In the genomic region with DNA sequence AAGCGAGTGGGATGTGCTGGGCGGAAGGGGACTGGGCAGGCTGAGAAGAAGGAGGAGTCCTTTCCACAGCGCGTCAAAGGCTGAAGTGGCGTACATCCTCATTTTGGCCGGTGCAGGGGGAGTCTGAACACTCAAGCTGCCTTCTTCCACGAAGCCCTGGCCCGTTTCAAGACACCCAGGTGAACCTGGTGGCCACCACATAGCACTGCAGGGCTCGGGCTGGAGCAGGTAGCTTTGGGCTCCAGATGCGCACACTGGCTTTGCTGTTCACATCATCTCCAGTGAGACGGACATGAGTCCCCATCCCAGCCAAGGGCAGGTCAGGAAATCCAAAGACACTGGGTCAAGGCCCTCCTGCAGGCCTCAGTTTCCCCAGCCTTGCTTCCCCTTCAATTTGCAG, we compare ENCODE assay signal across 28 cellular contexts. TPM values are rescaled to one million over a fixed set of nuclear protein-coding genes. Genes with fewer than 3 reads are reported as not detected.
DNase-seq lines count a peak whose midpoint lies in the region; ATAC-seq, FAIRE-seq and TF ChIP-seq lines count a peak whose summit lies in the region.
"Had no signal": no experiment of that assay in that cellular context is flagged by ENCODE, and none has a peak within 500 bp of the region (broad histone marks: within the 10 kb centered on the region; RNA-seq: fewer than 3 reads in every experiment).

No MANE protein-coding gene starts in this region.

- H3K4ac ChIP-seq in trophoblast cell (ENCODE audit: low read depth, low read length): no peak overlapping the region

- no peak overlapping the region for H3K14ac ChIP-seq in trophoblast cell (ENCODE audit: low read length)

- in situ Hi-C loops in GM12878 (cut with MboI): no loop called here

- no peak for TF ChIP-seq EP300 in GM12878 (IDR thresholded peaks at IDR 0.05; ENCODE audit: borderline replicate concordance in 1 of 2, control insufficient read depth in 1 of 2, low read depth in 2 of 2, low read length in 2 of 2)

- no peaks in the 10 kb centered on the region for H3K9me2 ChIP-seq in HCT116 (ENCODE audit: insufficient read depth)

- H3K36me3 ChIP-seq in HCT116 (ENCODE audit: control insufficient read depth in 1 of 2, insufficient read depth in 2 of 2, low read length in 2 of 2) (no peaks in the 10 kb centered on the region), GM12878 (ENCODE audit: control insufficient read depth in 2 of 2, insufficient read depth in 2 of 2, low read length in 1 of 2) (no peaks in the 10 kb centered on the region), trophoblast cell (ENCODE audit: control insufficient read depth in 1 of 2, insufficient read depth in 2 of 2, low read length in 2 of 2) (no peaks in the 10 kb centered on the region)
- H3K36me3 ChIP-seq: Peyer's patch, prostate gland, tibial artery had no signal

- no peak overlapping the region for H3K4me3 ChIP-seq in HCT116 (replicated peaks in 1 of 2; ENCODE audit: low read depth in 1 of 2, low read length in 2 of 2)
- H3K4me3 ChIP-seq in GM12878: no peak overlapping the region
- H3K4me3 ChIP-seq in trophoblast cell (ENCODE audit: low read depth, low read length): no peak overlapping the region
- H3K4me3 ChIP-seq: dorsolateral prefrontal cortex, Peyer's patch, prostate gland, SK-N-MC, tibial artery had no signal

- H3K4me1 ChIP-seq in HCT116 (ENCODE audit: control insufficient read depth in 1 of 2, insufficient read depth in 2 of 2, low read length in 2 of 2): peaks cover 0 to 4% of the 10 kb centered on the region in 2 experiments; a peak in 1 of 4 replicates
- no peaks in the 10 kb centered on the region for H3K4me1 ChIP-seq in GM12878 (ENCODE audit: control insufficient read depth, insufficient read depth, low read length)
- peaks cover 0 to 2% of the 10 kb centered on the region in 2 experiments for H3K4me1 ChIP-seq in trophoblast cell (ENCODE audit: control insufficient read depth in 1 of 2, insufficient read depth in 2 of 2, low read length in 2 of 2)
- H3K4me1 ChIP-seq: Peyer's patch, prostate gland, tibial artery had no signal

- RAD21 ChIA-PET in HCT116 (lab: Charles Lee; ENCODE audit: low non-redundant PET in 1 of 2, low total read pairs in 2 of 2, uncharacterized antibody in 2 of 2, unreplicated experiment in 2 of 2): no interaction called here
- RAD21 ChIA-PET in GM12878 (lab: Charles Lee; ENCODE audit: unreplicated experiment): no interaction called here

- TF ChIP-seq POLR2A in HCT116 (IDR thresholded peaks at IDR 0.05; ENCODE audit: borderline replicate concordance, extremely low read depth, insufficient read depth, insufficient read length): no peak
- TF ChIP-seq POLR2A in GM12878 (IDR thresholded peaks at IDR 0.05; ENCODE audit: low read depth, low read length): no peak

- no peak overlapping the region for H3K23ac ChIP-seq in trophoblast cell (ENCODE audit: low read length)

- intact Hi-C loops in HCT116 (cut with micrococcal nuclease) (no loop called here), GM12878 (cut with micrococcal nuclease; ENCODE audit: unreplicated experiment) (no loop called here)

- H2BK120ac ChIP-seq in trophoblast cell (ENCODE audit: insufficient read depth, low read length, poor library complexity): no peak overlapping the region

- no peak overlapping the region for H4K8ac ChIP-seq in trophoblast cell (ENCODE audit: low read depth, low read length)

- no peak overlapping the region for H3K18ac ChIP-seq in trophoblast cell (ENCODE audit: low read length)

- WGBS in GM12878 (ENCODE audit: insufficient coverage, insufficient replicate concordance, low lambda C conversion rate, missing lambda C conversion rate): 44% methylated on average over 11 of the region's 11 CpGs
- no CpG with 5 or more reads among the region's 11 CpGs for WGBS in trophoblast cell (ENCODE audit: extremely low coverage, insufficient coverage, insufficient read length)

- no peak overlapping the region for H3K9ac ChIP-seq in HCT116 (ENCODE audit: low read length)
- H3K9ac ChIP-seq in GM12878 (ENCODE audit: control insufficient read depth, insufficient read depth, low read length): no peak overlapping the region
- H3K9ac ChIP-seq in trophoblast cell (ENCODE audit: low read length): no peak overlapping the region

- CTCF ChIA-PET in HCT116 (lab: Charles Lee): no interaction called here
- CTCF ChIA-PET in GM12878 (lab: Yijun Ruan, JAX): interaction anchor here (1.5 to 1.6 kb wide), 2 partner anchors 29 to 100 kb away, joined by 4 to 5 read pairs; no protein-coding TSS in a partner anchor

- H3K9me3 ChIP-seq in HCT116 (ENCODE audit: control insufficient read depth in 1 of 2, insufficient read depth in 1 of 2, low read depth in 1 of 2, low read length in 2 of 2): no peaks in the 10 kb centered on the region
- H3K9me3 ChIP-seq in GM12878 (replicated peaks; ENCODE audit: control insufficient read depth, insufficient read depth, low read length): no peaks in the 10 kb centered on the region; the same call in 2 of the 3 replicates
- H3K9me3 ChIP-seq in trophoblast cell (ENCODE audit: insufficient read depth, low read depth, low read length): no peaks in the 10 kb centered on the region
- H3K9me3 ChIP-seq: Peyer's patch, prostate gland, tibial artery had no signal

- H2BK12ac ChIP-seq in trophoblast cell (ENCODE audit: low read length): no peak overlapping the region

- TF ChIP-seq RAD21 in HCT116 (IDR thresholded peaks at IDR 0.05; ENCODE audit: low read depth) (no peak), GM12878 (IDR thresholded peaks at IDR 0.05; ENCODE audit: insufficient read depth, low read depth, low read length) (no peak)

- H3K27me3 ChIP-seq in HCT116 (ENCODE audit: insufficient read depth, low read length) (no peaks in the 10 kb centered on the region), GM12878 (replicated peaks in 1 of 2; ENCODE audit: control insufficient read depth in 2 of 2, insufficient read depth in 2 of 2, low read length in 1 of 2) (no peaks in the 10 kb centered on the region), trophoblast cell (ENCODE audit: insufficient read depth, low read length) (no peaks in the 10 kb centered on the region)
- H3K27me3 ChIP-seq: Peyer's patch, tibial artery had no signal

- POLR2A ChIA-PET in HCT116 (lab: Charles Lee) (no interaction called here), GM12878 (lab: Charles Lee) (no interaction called here)

- no peak for FAIRE-seq in GM12878 (lab: Jason Lieb, UNC)
- FAIRE-seq: GM19239 had no signal

- H3K79me2 ChIP-seq in HCT116 (ENCODE audit: insufficient read depth, low read length) (no peaks in the 10 kb centered on the region), GM12878 (ENCODE audit: control insufficient read depth, insufficient read depth, low read length) (no peaks in the 10 kb centered on the region), trophoblast cell (ENCODE audit: control insufficient read depth, insufficient read depth, low read length, poor library complexity) (no peaks in the 10 kb centered on the region)

- DNase-seq in DMS53 (lab: John Stamatoyannopoulos, UW): peak; percentile 27
- DNase-seq in DMS53 treated with DMSO at 0.1 percent for 48 hours (lab: John Stamatoyannopoulos, UW; ENCODE audit: unreplicated experiment): no peak
- DNase-seq in HCT116 (ENCODE audit: low read depth, low spot score): no peak
- DNase-seq in GM12878 (ENCODE audit: low read depth, low spot score): no peak
- DNase-seq in trophoblast cell: no peak
- DNase-seq in LoVo (ENCODE audit: low spot score): no peak
- DNase-seq: activated CD4-positive, alpha-beta T cell treated with anti-CD3 and anti-CD28 coated beads, Interleukin-2, amount 50 U/mL, for 4 hours; activated effector memory CD4-positive, alpha-beta T cell treated with Interleukin-2 at 50 U/mL for 16 hours; AML-193; DMS79; dorsolateral prefrontal cortex; GF-D8; KG1; mammary epithelial cell; NCI-H146; NCI-H510A; NK-92 treated with Interleukin-12 subunit alpha and Interleukin-12 subunit beta, amount 100 ng/mL, for 24 hours; Peyer's patch; stimulated activated naive CD8-positive, alpha-beta T cell treated with anti-CD3 and anti-CD28 coated beads, Interleukin-15, amount 100 ng/mL, for 72 hours; tibial artery had no signal

- H3K4me2 ChIP-seq in HCT116 (ENCODE audit: low read length) (no peak overlapping the region), GM12878 (ENCODE audit: control insufficient read depth, insufficient read depth) (no peak overlapping the region), trophoblast cell (ENCODE audit: low read length) (no peak overlapping the region)

- H4K20me1 ChIP-seq in HCT116 (ENCODE audit: insufficient read depth) (no peaks in the 10 kb centered on the region), GM12878 (ENCODE audit: control insufficient read depth, insufficient read depth) (no peaks in the 10 kb centered on the region)

- BruUV-seq in HCT116 (replicated peaks; lab: Mats Ljungman, UMichigan) (no TSS peak), GM12878 (replicated peaks; lab: Mats Ljungman, UMichigan) (no TSS peak)

- peak; percentile 76 for ATAC-seq in HCT116
- ATAC-seq in GM12878: peak; percentile 52; the same call in 1 of the 3 replicates
- no peak for ATAC-seq in HG03521 (IDR thresholded peaks at IDR 0.05; ENCODE audit: unreplicated experiment)
- ATAC-seq in HG03442 (IDR thresholded peaks at IDR 0.05; ENCODE audit: unreplicated experiment): no peak
- ATAC-seq: stimulated activated naive CD8-positive, alpha-beta T cell treated with anti-CD3 and anti-CD28 coated beads, Interleukin-15, amount 100 ng/mL, for 72 hours had no signal

- H2BK5ac ChIP-seq in trophoblast cell (ENCODE audit: low read depth, low read length, poor library complexity): no peak overlapping the region

- no peak overlapping the region for H2AK5ac ChIP-seq in trophoblast cell (ENCODE audit: low read length)

- H4K12ac ChIP-seq in trophoblast cell (ENCODE audit: low read depth, low read length): peak overlapping the region; percentile 28

- H2AFZ ChIP-seq in HCT116 (ENCODE audit: low read depth, low read length, poor library complexity, severe bottlenecking) (no peak overlapping the region), GM12878 (ENCODE audit: control insufficient read depth, low read depth, low read length) (no peak overlapping the region), trophoblast cell (ENCODE audit: insufficient read depth, low read length, poor library complexity) (no peak overlapping the region)

- no peak overlapping the region for H3K27ac ChIP-seq in HCT116 (ENCODE audit: low read depth, low read length)
- H3K27ac ChIP-seq in GM12878 (ENCODE audit: control insufficient read depth, insufficient read depth): no peak overlapping the region
- H3K27ac ChIP-seq in trophoblast cell (ENCODE audit: low read depth, low read length): no peak overlapping the region
- H3K27ac ChIP-seq: 22Rv1, Peyer's patch, prostate gland, SK-N-MC, tibial artery had no signal

- SMC1A ChIA-PET in GM12878 (lab: Charles Lee; ENCODE audit: uncharacterized antibody, unreplicated experiment): no interaction called here

- peak in 2 of 3 experiments; percentile 16 to 19; a peak in 1 of 6 replicates for TF ChIP-seq CTCF in HCT116 (IDR thresholded peaks at IDR 0.05 in 2 of 3, conservative IDR thresholded peaks at IDR 0.05 in 1 of 3; ENCODE audit: borderline replicate concordance in 1 of 3, insufficient read depth in 1 of 3, low read depth in 2 of 3, low read length in 2 of 3)
- peak in 2 of 3 experiments; percentile 14 to 18; a peak in 1 of 6 replicates for TF ChIP-seq CTCF in GM12878 (IDR thresholded peaks at IDR 0.05 in 2 of 3, conservative IDR thresholded peaks at IDR 0.05 in 1 of 3; ENCODE audit: control insufficient read depth in 2 of 3, extremely low read depth in 1 of 3, insufficient read depth in 1 of 3, low read depth in 3 of 3, low read length in 3 of 3)

- no peak overlapping the region for H4K91ac ChIP-seq in trophoblast cell (ENCODE audit: low read depth, low read length)

- no peaks in the 10 kb centered on the region for H3K79me1 ChIP-seq in trophoblast cell (ENCODE audit: low read length)

RNA-seq across cellular contexts. Expression of a gene that starts 30.3 kb away (rescaled TPM):
- 20.3 TPM for total RNA-seq in HCT116 (2021; ENCODE audit: unreplicated experiment)
- 20.2 and 20.9 TPM in 2 replicates for polyA plus RNA-seq in HCT116 (2012)
- total RNA-seq in GM12878 (2013; cell fraction: nucleolus; rRNA removed): 3.3 and 3.6 TPM in 2 replicates
- total RNA-seq in GM12878 (2014; rRNA removed): 32.4 and 36.2 TPM in 2 replicates
- 12.7 and 14.4 TPM in 2 replicates for total RNA-seq in GM12878 (2014; rRNA removed; fragmentation: Illumina TruSeq; extraction: Trizol)
- total RNA-seq in GM12878 (2021): 20.5 and 24.8 TPM in 2 replicates
- 7.4 TPM for polyA plus RNA-seq in GM12878 (2011; ENCODE audit: low read depth)
- polyA plus RNA-seq in GM12878 (2011; rRNA removed): 8.4 and 11.9 TPM in 2 replicates
- polyA plus RNA-seq in GM12878 (2011; cell fraction: cytosol; rRNA removed): 24.0 and 24.2 TPM in 2 replicates
- polyA plus RNA-seq in GM12878 (2011; cell fraction: nucleus; rRNA removed): 10.1 and 12.5 TPM in 2 replicates
- 10.1 and 12.1 TPM in 2 replicates for polyA plus RNA-seq in GM12878 (2012)
- polyA plus RNA-seq in GM12878 (2014; fragmentation: Illumina TruSeq; extraction: Trizol): 13.4 and 15.9 TPM in 2 replicates
- 1 to 10 TPM in 1 of 2 experiments, under 1 TPM in 1; 0.45 to 2.8 TPM for polyA plus RNA-seq in GM12878 (2014; fragmentation: Nextera tagmentation; extraction: Ambion mirVana)
- 35.7 and 39.8 TPM in 2 replicates for polyA plus RNA-seq in GM12878 (2014; rRNA removed)
- polyA plus RNA-seq in GM12878 (2016; fragmentation: Nextera tagmentation; extraction: Ambion mirVana): 10 to 100 TPM; 27.4 to 29.0 TPM
- polyA minus RNA-seq in GM12878 (2011; rRNA and poly(A)+ RNA removed): 7.3 and 10.5 TPM in 2 replicates
- 3.2 and 5.7 TPM in 2 replicates for polyA minus RNA-seq in GM12878 (2011; cell fraction: cytosol; rRNA and poly(A)+ RNA removed)
- 2.5 and 4.3 TPM in 2 replicates for polyA minus RNA-seq in GM12878 (2011; cell fraction: nucleus; rRNA and poly(A)+ RNA removed)
- 28.4 and 28.6 TPM in 2 replicates for polyA plus RNA-seq in trophoblast cell (2013)

RNA-seq across cellular contexts. Expression of a gene that starts 51.2 kb away (rescaled TPM):
- total RNA-seq in HCT116 (2021; ENCODE audit: unreplicated experiment): not detected
- not detected in 2 replicates for polyA plus RNA-seq in HCT116 (2012)
- 0.08 TPM in 1 of 2 replicates, not detected in the other for total RNA-seq in GM12878 (2013; cell fraction: nucleolus; rRNA removed)
- total RNA-seq in GM12878 (2014; rRNA removed): not detected in 2 replicates
- not detected in 2 replicates for total RNA-seq in GM12878 (2014; rRNA removed; fragmentation: Illumina TruSeq; extraction: Trizol)
- not detected in 2 replicates for total RNA-seq in GM12878 (2021)
- polyA plus RNA-seq in GM12878 (2011; ENCODE audit: low read depth): not detected
- polyA plus RNA-seq in GM12878 (2011; rRNA removed): not detected in 2 replicates
- polyA plus RNA-seq in GM12878 (2011; cell fraction: cytosol; rRNA removed): not detected in 2 replicates
- polyA plus RNA-seq in GM12878 (2011; cell fraction: nucleus; rRNA removed): 0.10 TPM in 1 of 2 replicates, not detected in the other
- 0.03 TPM in 1 of 2 replicates, not detected in the other for polyA plus RNA-seq in GM12878 (2012)
- polyA plus RNA-seq in GM12878 (2014; fragmentation: Illumina TruSeq; extraction: Trizol): not detected in 2 replicates
- polyA plus RNA-seq in GM12878 (2014; fragmentation: Nextera tagmentation; extraction: Ambion mirVana): not detected
- 0.01 TPM in 2 replicates for polyA plus RNA-seq in GM12878 (2014; rRNA removed)
- polyA plus RNA-seq in GM12878 (2016; fragmentation: Nextera tagmentation; extraction: Ambion mirVana): not detected
- polyA minus RNA-seq in GM12878 (2011; rRNA and poly(A)+ RNA removed): not detected in 2 replicates
- polyA minus RNA-seq in GM12878 (2011; cell fraction: cytosol; rRNA and poly(A)+ RNA removed): not detected in 2 replicates
- polyA minus RNA-seq in GM12878 (2011; cell fraction: nucleus; rRNA and poly(A)+ RNA removed): not detected in 2 replicates
- 2.6 and 2.8 TPM in 2 replicates for polyA plus RNA-seq in trophoblast cell (2013)
- total RNA-seq: glomerular endothelial cell; mammary epithelial cell; Peyer's patch; T-helper 2 cell treated with Interferon-gamma antibody and Interleukin-4, amounts not matched to agents 100 ng/mL and 5 ng/mL, for 36 hours had no signal
- polyA plus RNA-seq: mammary epithelial cell had no signal

Comparison
In these comparisons a context has a peak if more than half of its experiments do, and no peak if none do; other contexts are left out.
1. ATAC-seq: peak in HCT116 (single experiment) and GM12878 (single experiment); none in HG03521 (single experiment) and HG03442 (single experiment).